1 cellular context compared by ENCODE assay signal in the genomic region with DNA sequence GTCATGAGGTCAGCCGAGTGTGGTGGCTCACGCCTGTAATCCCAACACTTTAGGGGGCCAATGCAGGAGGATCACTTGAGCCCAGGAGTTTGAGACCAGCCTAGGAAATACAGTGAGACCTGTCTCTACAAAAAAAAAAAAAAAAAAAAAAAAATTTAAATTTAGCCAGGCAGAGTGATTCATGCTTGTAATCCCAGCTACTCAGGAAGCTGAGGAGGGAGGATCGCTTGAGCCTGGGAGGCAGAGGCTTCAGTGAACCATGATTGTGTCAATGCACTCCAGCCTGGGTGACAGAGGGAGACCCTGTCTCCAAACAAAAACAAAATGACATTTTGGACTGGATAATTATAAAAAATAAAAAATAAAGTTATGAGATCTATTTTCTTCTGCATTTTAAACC.
TF ChIP-seq lines count a peak whose summit lies in the region.

No MANE protein-coding gene starts in this region.

TF ChIP-seq in HCT116, 20 proteins besides CTCF, POLR2A, EP300 and RAD21 (continued from another document):
- TF ChIP-seq, protein P1, sequence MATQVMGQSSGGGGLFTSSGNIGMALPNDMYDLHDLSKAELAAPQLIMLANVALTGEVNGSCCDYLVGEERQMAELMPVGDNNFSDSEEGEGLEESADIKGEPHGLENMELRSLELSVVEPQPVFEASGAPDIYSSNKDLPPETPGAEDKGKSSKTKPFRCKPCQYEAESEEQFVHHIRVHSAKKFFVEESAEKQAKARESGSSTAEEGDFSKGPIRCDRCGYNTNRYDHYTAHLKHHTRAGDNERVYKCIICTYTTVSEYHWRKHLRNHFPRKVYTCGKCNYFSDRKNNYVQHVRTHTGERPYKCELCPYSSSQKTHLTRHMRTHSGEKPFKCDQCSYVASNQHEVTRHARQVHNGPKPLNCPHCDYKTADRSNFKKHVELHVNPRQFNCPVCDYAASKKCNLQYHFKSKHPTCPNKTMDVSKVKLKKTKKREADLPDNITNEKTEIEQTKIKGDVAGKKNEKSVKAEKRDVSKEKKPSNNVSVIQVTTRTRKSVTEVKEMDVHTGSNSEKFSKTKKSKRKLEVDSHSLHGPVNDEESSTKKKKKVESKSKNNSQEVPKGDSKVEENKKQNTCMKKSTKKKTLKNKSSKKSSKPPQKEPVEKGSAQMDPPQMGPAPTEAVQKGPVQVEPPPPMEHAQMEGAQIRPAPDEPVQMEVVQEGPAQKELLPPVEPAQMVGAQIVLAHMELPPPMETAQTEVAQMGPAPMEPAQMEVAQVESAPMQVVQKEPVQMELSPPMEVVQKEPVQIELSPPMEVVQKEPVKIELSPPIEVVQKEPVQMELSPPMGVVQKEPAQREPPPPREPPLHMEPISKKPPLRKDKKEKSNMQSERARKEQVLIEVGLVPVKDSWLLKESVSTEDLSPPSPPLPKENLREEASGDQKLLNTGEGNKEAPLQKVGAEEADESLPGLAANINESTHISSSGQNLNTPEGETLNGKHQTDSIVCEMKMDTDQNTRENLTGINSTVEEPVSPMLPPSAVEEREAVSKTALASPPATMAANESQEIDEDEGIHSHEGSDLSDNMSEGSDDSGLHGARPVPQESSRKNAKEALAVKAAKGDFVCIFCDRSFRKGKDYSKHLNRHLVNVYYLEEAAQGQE (IDR thresholded peaks at IDR 0.05; ENCODE audit: low read depth) = no peak
- TF ChIP-seq ZNF274 (IDR thresholded peaks at IDR 0.05; ENCODE audit: low read depth, low read length) = no peak
- TF ChIP-seq SIN3A (IDR thresholded peaks at IDR 0.05; ENCODE audit: low read depth) = no peak
- TF ChIP-seq CBX3 (IDR thresholded peaks at IDR 0.05; ENCODE audit: low read depth) = no peak
- no peak for TF ChIP-seq EZH2 (IDR thresholded peaks at IDR 0.05)
TF ChIP-seq in HCT116: peak in this region for 0.
